13 cellular contexts compared by ENCODE assay signal in the genomic region with DNA sequence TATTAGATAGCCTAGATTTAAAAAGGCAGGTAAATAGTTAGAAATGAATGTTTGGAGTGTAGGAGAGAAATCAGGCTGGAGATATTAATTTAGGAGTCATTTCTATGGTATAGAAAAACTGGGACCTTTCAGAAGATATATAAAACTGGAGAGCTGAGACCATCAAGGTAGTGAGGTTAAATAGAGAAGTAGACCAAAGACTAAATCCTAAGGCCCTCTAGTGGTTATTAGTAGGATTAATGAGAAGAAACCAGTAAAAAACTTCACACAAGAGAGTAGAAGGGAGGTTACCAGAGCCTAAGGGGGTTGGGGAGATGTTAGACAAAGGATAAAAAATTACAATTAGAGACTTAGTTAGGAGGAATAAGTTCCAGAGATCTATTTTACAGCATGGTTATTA.
DNase-seq lines count a peak whose midpoint lies in the region; ATAC-seq and TF ChIP-seq lines count a peak whose summit lies in the region.
"Had no signal": no experiment of that assay in that cellular context is flagged by ENCODE, and none has a peak within 500 bp of the region (broad histone marks: within the 10 kb centered on the region; RNA-seq: fewer than 3 reads in every experiment).

No MANE protein-coding gene starts in this region.

- no peaks in the 10 kb centered on the region for H3K27me3 Mint-ChIP-seq in activated T-helper 2 cell treated with anti-CD3 and anti-CD28 coated beads, Interferon-gamma antibody, Interleukin-2, Interleukin-4, amounts not matched to agents 10 μg/mL and 5 μg/mL and 100 μg/mL, durations not matched to agents 14 hours and 24 hours and 36 hours (ENCODE audit: low read depth)
- H3K27me3 Mint-ChIP-seq: memory B cell had no signal

- no peak overlapping the region for H2AFZ ChIP-seq in PC-3 (ENCODE audit: low read length)
- no peak overlapping the region for H2AFZ ChIP-seq in hepatocyte

- H3K27me3 ChIP-seq in PC-3 (ENCODE audit: low read length) (no peaks in the 10 kb centered on the region), hepatocyte (no peaks in the 10 kb centered on the region)
- H3K27me3 ChIP-seq: ascending aorta had no signal

- no peaks in the 10 kb centered on the region for H3K4me1 ChIP-seq in PC-3 (ENCODE audit: insufficient read depth, low read length)
- no peaks in the 10 kb centered on the region for H3K4me1 ChIP-seq in hepatocyte (ENCODE audit: insufficient read depth)
- no peaks in the 10 kb centered on the region for H3K4me1 ChIP-seq in mucosa of descending colon (ENCODE audit: low read depth)
- H3K4me1 ChIP-seq: ascending aorta had no signal

- POLR2A ChIA-PET in PC-3 (lab: Charles Lee; ENCODE audit: unreplicated experiment) = no interaction called here

- no peak overlapping the region for H3K4me3 Mint-ChIP-seq in activated T-helper 2 cell treated with anti-CD3 and anti-CD28 coated beads, Interferon-gamma antibody, Interleukin-2, Interleukin-4, amounts not matched to agents 10 μg/mL and 5 μg/mL and 100 μg/mL, durations not matched to agents 14 hours and 24 hours and 36 hours (ENCODE audit: low read depth)
- H3K4me3 Mint-ChIP-seq: memory B cell had no signal

- H3K9me2 ChIP-seq in PC-3 (replicated peaks; ENCODE audit: low read length) = no peaks in the 10 kb centered on the region
- H3K9me2 ChIP-seq in hepatocyte (replicated peaks; ENCODE audit: insufficient read depth) = no peaks in the 10 kb centered on the region

- H3K4me2 ChIP-seq in PC-3 (ENCODE audit: low read length) (no peak overlapping the region), hepatocyte (no peak overlapping the region)

- peak; percentile 45 for ATAC-seq in GM21786 (IDR thresholded peaks at IDR 0.05; ENCODE audit: unreplicated experiment)
- ATAC-seq in PC-3 = no peak
- ATAC-seq in GM19328 (IDR thresholded peaks at IDR 0.05; ENCODE audit: unreplicated experiment) = no peak
- ATAC-seq in mucosa of descending colon = no peak

- H3K4me3 ChIP-seq in PC-3 (ENCODE audit: low read length) (no peak overlapping the region), hepatocyte (no peak overlapping the region), mucosa of descending colon (no peak overlapping the region)
- H3K4me3 ChIP-seq: ascending aorta had no signal

- H3F3A ChIP-seq in PC-3 (ENCODE audit: low read length, unreplicated experiment) = no peaks in the 10 kb centered on the region

- CTCF ChIA-PET in PC-3 (lab: Charles Lee) = no interaction called here

- no peak overlapping the region for H3K27ac Mint-ChIP-seq in activated T-helper 2 cell treated with anti-CD3 and anti-CD28 coated beads, Interferon-gamma antibody, Interleukin-2, Interleukin-4, amounts not matched to agents 10 μg/mL and 5 μg/mL and 100 μg/mL, durations not matched to agents 14 hours and 24 hours and 36 hours
- H3K27ac Mint-ChIP-seq: memory B cell had no signal

- no peaks in the 10 kb centered on the region for H3K4me1 Mint-ChIP-seq in activated T-helper 2 cell treated with anti-CD3 and anti-CD28 coated beads, Interferon-gamma antibody, Interleukin-2, Interleukin-4, amounts not matched to agents 10 μg/mL and 5 μg/mL and 100 μg/mL, durations not matched to agents 14 hours and 24 hours and 36 hours (ENCODE audit: low read depth)
- H3K4me1 Mint-ChIP-seq: memory B cell had no signal

- H3K27ac ChIP-seq in PC-3 (ENCODE audit: low read length) = no peak overlapping the region
- H3K27ac ChIP-seq in hepatocyte = no peak overlapping the region
- H3K27ac ChIP-seq: ascending aorta had no signal

- H3K9me3 ChIP-seq in PC-3 (ENCODE audit: low read length) = no peaks in the 10 kb centered on the region
- H3K9me3 ChIP-seq in hepatocyte (ENCODE audit: low read depth) = no peaks in the 10 kb centered on the region
- H3K9me3 ChIP-seq in mucosa of descending colon = no peaks in the 10 kb centered on the region
- H3K9me3 ChIP-seq: ascending aorta had no signal

- no peaks in the 10 kb centered on the region for H3K36me3 Mint-ChIP-seq in activated T-helper 2 cell treated with anti-CD3 and anti-CD28 coated beads, Interferon-gamma antibody, Interleukin-2, Interleukin-4, amounts not matched to agents 10 μg/mL and 5 μg/mL and 100 μg/mL, durations not matched to agents 14 hours and 24 hours and 36 hours (ENCODE audit: low read depth)
- H3K36me3 Mint-ChIP-seq: memory B cell had no signal

- no peaks in the 10 kb centered on the region for H3K36me3 ChIP-seq in PC-3 (ENCODE audit: low read depth, low read length)
- H3K36me3 ChIP-seq in hepatocyte (replicated peaks; ENCODE audit: insufficient read depth, low read depth) = no peaks in the 10 kb centered on the region
- H3K36me3 ChIP-seq in mucosa of descending colon (ENCODE audit: low read depth) = no peaks in the 10 kb centered on the region
- H3K36me3 ChIP-seq: ascending aorta had no signal

- intact Hi-C loops in PC-3 (cut with micrococcal nuclease) = no loop called here
- intact Hi-C loops in mucosa of descending colon (cut with DNase I, micrococcal nuclease) = no loop called here
- intact Hi-C loops in activated T-helper 2 cell treated with anti-CD3 and anti-CD28 coated beads, Interferon-gamma antibody, Interleukin-2, Interleukin-4, amounts not matched to agents 10 μg/mL and 5 μg/mL and 100 μg/mL, durations not matched to agents 14 hours and 24 hours and 36 hours (cut with micrococcal nuclease) = no loop called here

- BruUV-seq in PC-3 (replicated peaks; lab: Mats Ljungman, UMichigan) = no TSS peak

- peaks cover 10% of the 10 kb centered on the region for H3K9me3 Mint-ChIP-seq in activated T-helper 2 cell treated with anti-CD3 and anti-CD28 coated beads, Interferon-gamma antibody, Interleukin-2, Interleukin-4, amounts not matched to agents 10 μg/mL and 5 μg/mL and 100 μg/mL, durations not matched to agents 14 hours and 24 hours and 36 hours
- H3K9me3 Mint-ChIP-seq: memory B cell had no signal

- H3K79me2 ChIP-seq in PC-3 (ENCODE audit: low read length) (no peaks in the 10 kb centered on the region), hepatocyte (no peaks in the 10 kb centered on the region)

- TF ChIP-seq CTCF in PC-3 (conservative IDR thresholded peaks at IDR 0.05; ENCODE audit: low read depth, low read length) (peak; percentile 56), hepatocyte (IDR thresholded peaks at IDR 0.05; ENCODE audit: poor library complexity) (peak; percentile 36), mucosa of descending colon (IDR thresholded peaks at IDR 0.05) (no peak)

- DNase-seq in AML-193 (lab: John Stamatoyannopoulos, UW) = peak; percentile 6 to 7
- DNase-seq in PC-3 = peak; percentile 30
- DNase-seq in hepatocyte (ENCODE audit: low spot score) = peak; percentile 5
- no peak for DNase-seq in mucosa of descending colon
- no peak for DNase-seq in activated T-helper 2 cell treated with anti-CD3 and anti-CD28 coated beads, Interferon-gamma antibody, Interleukin-2, Interleukin-4, amounts not matched to agents 10 μg/mL and 5 μg/mL and 100 μg/mL, durations not matched to agents 14 hours and 24 hours and 36 hours (ENCODE audit: low spot score)
- DNase-seq in foreskin melanocyte = no peak
- DNase-seq: activated CD8-positive, alpha-beta memory T cell treated with anti-CD3 and anti-CD28 coated beads, Interleukin-2, amount 50 U/mL, for 48 hours; NCI-H187 treated with DMSO at 0.1 percent for 48 hours; stimulated activated CD8-positive, alpha-beta memory T cell treated with anti-CD3 and anti-CD28 coated beads, Interleukin-4, amount 100 ng/mL, for 48 hours had no signal

- H4K20me1 ChIP-seq in PC-3 (ENCODE audit: low read length) = no peaks in the 10 kb centered on the region
- H4K20me1 ChIP-seq in hepatocyte (ENCODE audit: insufficient read depth, poor library complexity, severe bottlenecking) = no peaks in the 10 kb centered on the region

- H3K9ac ChIP-seq in PC-3 (ENCODE audit: low read length) = no peak overlapping the region

Comparison
In these comparisons a context has a peak if more than half of its experiments do, and no peak if none do; other contexts are left out.
1. DNase-seq: peak in AML-193 (2 of 2), PC-3 (single experiment) and hepatocyte (single experiment); none in mucosa of descending colon (0 of 3), activated T-helper 2 cell treated with anti-CD3 and anti-CD28 coated beads, Interferon-gamma antibody, Interleukin-2, Interleukin-4, amounts not matched to agents 10 μg/mL and 5 μg/mL and 100 μg/mL, durations not matched to agents 14 hours and 24 hours and 36 hours (single experiment) and foreskin melanocyte (single experiment).